ENCODE assay signal across 10 cellular contexts in genomic region chrY:19433049-19433448, GRCh38.
DNase-seq lines count a peak whose midpoint lies in the region; ATAC-seq and TF ChIP-seq lines count a peak whose summit lies in the region.
"Had no signal": no experiment of that assay in that cellular context is flagged by ENCODE, and none has a peak within 500 bp of the region (broad histone marks: within the 10 kb centered on the region; RNA-seq: fewer than 3 reads in every experiment).

No MANE protein-coding gene starts in this region.

- no peak overlapping the region for H3K27ac Mint-ChIP-seq in activated naive CD8-positive, alpha-beta T cell treated with anti-CD3 and anti-CD28 coated beads for 36 hours
- peak overlapping the region in 3 of 9 donors; percentile 26 to 55 (median 34) for H3K27ac Mint-ChIP-seq in naive thymus-derived CD4-positive, alpha-beta T cell
- H3K27ac Mint-ChIP-seq in Caco-2 (ENCODE audit: unreplicated experiment), result no peak overlapping the region

- DNase-seq in DND-41 (peak; percentile 27), ascending aorta (ENCODE audit: low spot score in 2 of 2) (no peak), Caco-2 (no peak), Kasumi-1 (lab: John Stamatoyannopoulos, UW) (no peak)
- DNase-seq in activated naive CD8-positive, alpha-beta T cell treated with anti-CD3 and anti-CD28 coated beads for 36 hours, result peak; percentile 2
- peak in 2 of 9 donors; percentile 42 to 51 for DNase-seq in naive thymus-derived CD4-positive, alpha-beta T cell
- no peak for DNase-seq in activated CD8-positive, alpha-beta memory T cell treated with anti-CD3 and anti-CD28 coated beads for 24 hours
- DNase-seq: activated CD4-positive, alpha-beta T cell treated with anti-CD3 and anti-CD28 coated beads for 48 hours; right lobe of liver had no signal

- H3K79me2 ChIP-seq in DND-41 (ENCODE audit: insufficient read depth, low read length), result no peaks in the 10 kb centered on the region

- CTCF ChIA-PET in naive thymus-derived CD4-positive, alpha-beta T cell (lab: Charles Lee), result interaction anchor here (0.7 to 4.8 kb wide), 3 partner anchors 26 to 399 kb away, joined by 3 to 29 read pairs (median 3); no protein-coding TSS in a partner anchor
- CTCF ChIA-PET in Caco-2 (lab: Charles Lee), result no interaction called here

- H3K4me3 ChIP-seq in DND-41 (ENCODE audit: low read depth in 1 of 2, low read length in 2 of 2) (no peak overlapping the region), ascending aorta (no peak overlapping the region), Caco-2 (ENCODE audit: low read depth, low read length) (no peak overlapping the region)
- H3K4me3 ChIP-seq in naive thymus-derived CD4-positive, alpha-beta T cell (ENCODE audit: low read length), result no peak overlapping the region
- H3K4me3 ChIP-seq: right lobe of liver had no signal

- H3K9me3 ChIP-seq in DND-41 (ENCODE audit: insufficient read depth, low read length, severe bottlenecking), result peaks cover 5% of the 10 kb centered on the region
- H3K9me3 ChIP-seq in naive thymus-derived CD4-positive, alpha-beta T cell (ENCODE audit: control insufficient read depth in 2 of 3, low read length in 3 of 3), result no peaks in the 10 kb centered on the region
- no peaks in the 10 kb centered on the region for H3K9me3 ChIP-seq in ascending aorta
- H3K9me3 ChIP-seq in Caco-2, result no peaks in the 10 kb centered on the region
- H3K9me3 ChIP-seq: right lobe of liver had no signal

- H3K27ac ChIP-seq in DND-41 (ENCODE audit: low read length) (peak overlapping the region; percentile 38), ascending aorta (no peak overlapping the region)
- H3K27ac ChIP-seq in naive thymus-derived CD4-positive, alpha-beta T cell (ENCODE audit: low read depth, low read length), result no peak overlapping the region
- H3K27ac ChIP-seq: right lobe of liver had no signal

- no peak overlapping the region for H3K9ac ChIP-seq in DND-41 (ENCODE audit: low read depth, low read length)

- POLR2A ChIA-PET in naive thymus-derived CD4-positive, alpha-beta T cell (lab: Charles Lee), result interaction anchor here (0.6 to 1.2 kb wide), 4 partner anchors 67 to 311 kb away, joined by 3 read pairs; partner anchors contain the start of gene KDM5D
- POLR2A ChIA-PET in Caco-2 (lab: Charles Lee), result no interaction called here

- H3K4me3 Mint-ChIP-seq in activated naive CD8-positive, alpha-beta T cell treated with anti-CD3 and anti-CD28 coated beads for 36 hours, result no peak overlapping the region
- H3K4me3 Mint-ChIP-seq in naive thymus-derived CD4-positive, alpha-beta T cell, result peak overlapping the region in 5 of 10 donors; percentile 26 to 64 (median 48)
- no peak overlapping the region for H3K4me3 Mint-ChIP-seq in Caco-2 (ENCODE audit: unreplicated experiment)

- BruUV-seq in Caco-2 (replicated peaks; lab: Mats Ljungman, UMichigan), result no TSS peak

- intact Hi-C loops in naive thymus-derived CD4-positive, alpha-beta T cell (cut with micrococcal nuclease), result loop anchor here (1.0 to 10.0 kb wide), 11 partner anchors 70 to 1660 kb away; partner anchors contain the start of genes EIF1AY (in 1 of the 2) and KDM5D (in 1 of the 2)
- intact Hi-C loops in ascending aorta (cut with DNase I), result no loop called here
- intact Hi-C loops in Caco-2 (cut with micrococcal nuclease; ENCODE audit: unreplicated experiment), result no loop called here

- H3K36me3 Mint-ChIP-seq in activated naive CD8-positive, alpha-beta T cell treated with anti-CD3 and anti-CD28 coated beads for 36 hours, result peaks cover 12% of the 10 kb centered on the region
- H3K36me3 Mint-ChIP-seq in naive thymus-derived CD4-positive, alpha-beta T cell, result peaks cover 0 to 7% (median 0%) of the 10 kb centered on the region in 5 donors
- H3K36me3 Mint-ChIP-seq in Caco-2 (ENCODE audit: insufficient read depth, unreplicated experiment), result no peaks in the 10 kb centered on the region

- ATAC-seq in DND-41 (ENCODE audit: insufficient read depth, low read depth) (peak; percentile 89), HG02884 (IDR thresholded peaks at IDR 0.05; ENCODE audit: unreplicated experiment) (peak; percentile 59)
- peak; percentile 64 for ATAC-seq in naive thymus-derived CD4-positive, alpha-beta T cell

- H4K20me1 ChIP-seq in DND-41 (ENCODE audit: insufficient read depth, low read length), result no peaks in the 10 kb centered on the region

- H2AFZ ChIP-seq in DND-41 (ENCODE audit: low read depth, low read length), result 0 out of 2 replicates have a peak overlapping the region, but pooled peaks have one; percentile 54

- H3K27me3 ChIP-seq in DND-41 (ENCODE audit: insufficient read depth, low read length, poor library complexity), result no peaks in the 10 kb centered on the region
- no peaks in the 10 kb centered on the region for H3K27me3 ChIP-seq in naive thymus-derived CD4-positive, alpha-beta T cell (ENCODE audit: control insufficient read depth in 2 of 2, insufficient read depth in 2 of 2, low read length in 2 of 2)
- H3K27me3 ChIP-seq in ascending aorta, result no peaks in the 10 kb centered on the region
- H3K27me3 ChIP-seq in Caco-2 (replicated peaks; ENCODE audit: control insufficient read depth, insufficient read depth, low read length), result no peaks in the 10 kb centered on the region
- H3K27me3 ChIP-seq: right lobe of liver had no signal

- H3K36me3 ChIP-seq in DND-41 (ENCODE audit: insufficient read depth, low read length) (no peaks in the 10 kb centered on the region), ascending aorta (no peaks in the 10 kb centered on the region), Caco-2 (ENCODE audit: control insufficient read depth, insufficient read depth, low read length) (no peaks in the 10 kb centered on the region)
- no peaks in the 10 kb centered on the region for H3K36me3 ChIP-seq in naive thymus-derived CD4-positive, alpha-beta T cell (ENCODE audit: control insufficient read depth in 2 of 3, insufficient read depth in 3 of 3, low read length in 3 of 3)
- H3K36me3 ChIP-seq: right lobe of liver had no signal

- peak overlapping the region; percentile 48 for H3K4me2 ChIP-seq in DND-41 (ENCODE audit: insufficient read depth, low read length)

- H3K4me1 Mint-ChIP-seq in activated naive CD8-positive, alpha-beta T cell treated with anti-CD3 and anti-CD28 coated beads for 36 hours, result peaks cover 7% of the 10 kb centered on the region
- peaks cover 0 to 37% (median 7%) of the 10 kb centered on the region in 7 donors for H3K4me1 Mint-ChIP-seq in naive thymus-derived CD4-positive, alpha-beta T cell
- no peaks in the 10 kb centered on the region for H3K4me1 Mint-ChIP-seq in Caco-2 (ENCODE audit: low read depth, unreplicated experiment)

- no peaks in the 10 kb centered on the region for H3K27me3 Mint-ChIP-seq in activated naive CD8-positive, alpha-beta T cell treated with anti-CD3 and anti-CD28 coated beads for 36 hours
- H3K27me3 Mint-ChIP-seq in naive thymus-derived CD4-positive, alpha-beta T cell, result no peaks in the 10 kb centered on the region
- H3K27me3 Mint-ChIP-seq in Caco-2 (ENCODE audit: insufficient read depth, unreplicated experiment), result no peaks in the 10 kb centered on the region

- TF ChIP-seq CTCF in DND-41 (IDR thresholded peaks at IDR 0.05; ENCODE audit: borderline replicate concordance, extremely low read depth, low read length, poor library complexity, severe bottlenecking) (peak; percentile 80), ascending aorta (IDR thresholded peaks at IDR 0.05) (no peak), Caco-2 (IDR thresholded peaks at IDR 0.05; ENCODE audit: insufficient read depth in 1 of 2, low read depth in 1 of 2, low read length in 1 of 2, severe bottlenecking in 1 of 2, unreplicated experiment in 1 of 2) (no peak)

- H3K4me1 ChIP-seq in DND-41 (ENCODE audit: insufficient read depth, low read length) (peaks cover 12% of the 10 kb centered on the region), ascending aorta (no peaks in the 10 kb centered on the region), Caco-2 (no peaks in the 10 kb centered on the region)
- H3K4me1 ChIP-seq in naive thymus-derived CD4-positive, alpha-beta T cell (ENCODE audit: control insufficient read depth in 2 of 2, insufficient read depth in 2 of 2, low read length in 2 of 2), result peaks cover 0 to 12% of the 10 kb centered on the region in 2 donors
- H3K4me1 ChIP-seq: right lobe of liver had no signal

- H3K9me3 Mint-ChIP-seq in activated naive CD8-positive, alpha-beta T cell treated with anti-CD3 and anti-CD28 coated beads for 36 hours, result peaks cover 7% of the 10 kb centered on the region
- H3K9me3 Mint-ChIP-seq in naive thymus-derived CD4-positive, alpha-beta T cell, result peaks cover 0 to 9% (median 0%) of the 10 kb centered on the region in 11 donors
- no peaks in the 10 kb centered on the region for H3K9me3 Mint-ChIP-seq in Caco-2 (ENCODE audit: unreplicated experiment)

Comparison
In these comparisons a context has a peak if more than half of its experiments do, and no peak if none do; other contexts are left out.
1. DNase-seq: peak in DND-41 (single experiment) and activated naive CD8-positive, alpha-beta T cell treated with anti-CD3 and anti-CD28 coated beads for 36 hours (single experiment); none in activated CD8-positive, alpha-beta memory T cell treated with anti-CD3 and anti-CD28 coated beads for 24 hours (single experiment), ascending aorta (0 of 2), Caco-2 (0 of 2) and Kasumi-1 (0 of 2).
2. intact Hi-C loops: an anchor here in naive thymus-derived CD4-positive, alpha-beta T cell (1.0 to 10.0 kb wide); none called in ascending aorta and Caco-2.
3. Peak in every context shown above with its lines, with median percentiles within 50 percentile points of each other: ATAC-seq.